30 cellular contexts compared by ENCODE assay signal in the genomic region with DNA sequence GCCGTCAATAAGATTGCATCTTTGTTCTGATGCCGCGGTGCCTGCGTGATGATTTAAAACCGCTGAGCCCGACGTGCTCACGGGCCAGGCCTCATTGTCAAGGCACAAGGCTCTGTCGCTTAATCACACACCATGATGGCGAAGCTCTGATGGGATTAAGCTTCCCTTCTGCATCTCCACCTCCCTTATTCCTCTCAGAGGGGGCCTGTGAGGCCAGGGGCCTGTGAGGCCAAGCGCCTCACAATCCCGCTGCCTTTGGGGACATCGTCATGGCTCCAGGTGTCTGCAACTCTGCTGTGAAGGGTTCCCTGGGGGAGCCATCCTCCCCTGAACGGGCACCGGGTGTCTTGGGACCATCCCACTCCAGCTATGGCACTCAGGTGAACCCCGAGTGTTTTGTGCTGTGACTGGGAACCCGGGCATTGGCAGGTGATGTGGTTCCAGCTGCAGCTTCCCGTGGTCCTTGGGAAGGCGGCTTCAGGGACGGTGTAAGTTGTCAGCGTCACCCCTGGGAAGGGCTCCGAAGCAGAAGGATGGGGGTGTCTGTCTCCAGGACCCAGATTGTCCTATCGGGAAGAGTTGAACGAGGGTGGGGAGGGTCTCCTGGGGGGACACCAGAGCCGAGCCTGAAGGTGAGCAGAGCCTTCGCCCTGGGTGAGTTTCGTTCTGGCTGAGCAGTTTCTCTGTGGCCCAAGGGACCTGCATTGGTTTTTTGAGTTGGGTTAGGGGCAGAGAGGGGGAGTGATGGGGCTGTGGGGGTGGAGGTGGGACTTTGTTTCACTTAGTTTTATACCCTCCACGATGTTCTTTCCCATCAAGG. TPM values are rescaled to one million over a fixed set of nuclear protein-coding genes. Genes with fewer than 3 reads are reported as not detected.
DNase-seq lines count a peak whose midpoint lies in the region; ATAC-seq, FAIRE-seq and TF ChIP-seq lines count a peak whose summit lies in the region.
"Had no signal": no experiment of that assay in that cellular context is flagged by ENCODE, and none has a peak within 500 bp of the region (broad histone marks: within the 10 kb centered on the region; RNA-seq: fewer than 3 reads in every experiment).

No MANE protein-coding gene starts in this region.

- TF ChIP-seq CTCF in DOHH2 (IDR thresholded peaks at IDR 0.05; ENCODE audit: low read depth, low read length, poor library complexity, severe bottlenecking), result no peak
- TF ChIP-seq CTCF in GM12878 (IDR thresholded peaks at IDR 0.05 in 2 of 3, conservative IDR thresholded peaks at IDR 0.05 in 1 of 3; ENCODE audit: control insufficient read depth in 2 of 3, extremely low read depth in 1 of 3, insufficient read depth in 1 of 3, low read depth in 3 of 3, low read length in 3 of 3), result no peak
- TF ChIP-seq CTCF in parathyroid adenoma (IDR thresholded peaks at IDR 0.05), result no peak

- CTCF ChIA-PET in GM12878 (lab: Yijun Ruan, JAX), result interaction anchor here (1.0 to 1.2 kb wide), 2 partner anchors 10 to 16 kb away, joined by 3 to 5 read pairs; no protein-coding TSS in a partner anchor

- no peaks in the 10 kb centered on the region; the same call in 1 of the 2 replicates for H3F3A ChIP-seq in DOHH2 (ENCODE audit: control insufficient read depth, insufficient read depth)

- no peak for DNase-seq in activated naive CD4-positive, alpha-beta T cell treated with Interleukin-2 at 50 U/mL for 16 hours
- DNase-seq in GM12878 (ENCODE audit: low read depth, low spot score) (no peak), HTR-8/SVneo (ENCODE audit: insufficient read length, low spot score) (no peak), AG08395 (ENCODE audit: low spot score) (no peak), COR-L47 (lab: John Stamatoyannopoulos, UW) (no peak)
- DNase-seq: activated T-cell treated with anti-CD3 and anti-CD28 coated beads, Interleukin-2, amount 50 U/mL, for 4 hours; esophagus squamous epithelium; foreskin melanocyte; left colon; mesendoderm; NCI-H1694 treated with DMSO at 0.1 percent for 48 hours; NCI-H2171; NCI-H510A had no signal

- 0 out of 2 replicates have a peak, but pooled peaks cover 5% of the 10 kb centered on the region for H4K20me1 ChIP-seq in DOHH2 (ENCODE audit: control insufficient read depth, insufficient read depth, low read depth, low read length)
- no peaks in the 10 kb centered on the region for H4K20me1 ChIP-seq in GM12878 (ENCODE audit: control insufficient read depth, insufficient read depth)

- peaks cover 45% of the 10 kb centered on the region for H3K79me2 ChIP-seq in DOHH2 (ENCODE audit: control insufficient read depth, low read length)
- peaks cover 7% of the 10 kb centered on the region for H3K79me2 ChIP-seq in GM12878 (ENCODE audit: control insufficient read depth, insufficient read depth, low read length)
- H3K79me2 ChIP-seq in parathyroid adenoma, result no peaks in the 10 kb centered on the region
- H3K79me2 ChIP-seq: hepatocyte had no signal

- BruUV-seq in GM12878 (replicated peaks; lab: Mats Ljungman, UMichigan), result no TSS peak

- POLR2A ChIA-PET in GM12878 (lab: Charles Lee), result interaction anchor here (2.2 kb wide), 1 partner anchor 10 kb away, joined by 10 read pairs; no protein-coding TSS in a partner anchor

- H3K36me3 ChIP-seq in DOHH2 (ENCODE audit: control insufficient read depth, low read length), result peaks cover 8% of the 10 kb centered on the region; the same call in 1 of the 2 replicates
- H3K36me3 ChIP-seq in GM12878 (ENCODE audit: control insufficient read depth in 2 of 2, insufficient read depth in 2 of 2, low read length in 1 of 2), result peaks cover 0 to 1% of the 10 kb centered on the region in 2 experiments; a peak in 2 of 4 replicates
- H3K36me3 ChIP-seq in parathyroid adenoma (ENCODE audit: control insufficient read depth, insufficient read depth, low read length), result no peaks in the 10 kb centered on the region
- H3K36me3 ChIP-seq: esophagus squamous epithelium, vagina had no signal

- H3K9me3 ChIP-seq in DOHH2 (ENCODE audit: control insufficient read depth, insufficient read depth, low read length) (no peaks in the 10 kb centered on the region), GM12878 (replicated peaks; ENCODE audit: control insufficient read depth, insufficient read depth, low read length) (no peaks in the 10 kb centered on the region), parathyroid adenoma (ENCODE audit: control insufficient read depth, low read length) (no peaks in the 10 kb centered on the region)
- H3K9me3 ChIP-seq: esophagus squamous epithelium, vagina had no signal

- H3K4me2 ChIP-seq in DOHH2 (ENCODE audit: low read length), result peak overlapping the region; percentile 51
- no peak overlapping the region for H3K4me2 ChIP-seq in GM12878 (ENCODE audit: control insufficient read depth, insufficient read depth)
- peak overlapping the region; percentile 50 for H3K4me2 ChIP-seq in parathyroid adenoma (ENCODE audit: low read length)
- H3K4me2 ChIP-seq: A549, hepatocyte had no signal

- no peak for FAIRE-seq in GM12878 (lab: Jason Lieb, UNC)
- no peak for FAIRE-seq in HTR-8/SVneo (lab: Jason Lieb, UNC)
- FAIRE-seq: A549, endometrium had no signal

- in situ Hi-C loops in GM12878 (cut with MboI), result no loop called here

- peak overlapping the region; percentile 15 for H3K4me3 Mint-ChIP-seq in activated naive CD4-positive, alpha-beta T cell treated with anti-CD3 and anti-CD28 coated beads, Interleukin-2, amount 50 U/mL, for 24 hours
- H3K4me3 Mint-ChIP-seq: activated T-cell treated with anti-CD3 and anti-CD28 coated beads, Interleukin-2, amount 50 U/mL, for 4 hours; stimulated activated naive CD8-positive, alpha-beta T cell treated with anti-CD3 and anti-CD28 coated beads, Interleukin-15, Interleukin-2, amounts not matched to agents 100 ng/mL and 50 ng/mL, for 24 hours; T-helper 2 cell treated with Interferon-gamma antibody and Interleukin-4, amounts not matched to agents 5 μg/mL and 100 μg/mL, for 36 hours had no signal

- RAD21 ChIA-PET in GM12878 (lab: Charles Lee; ENCODE audit: unreplicated experiment), result interaction anchor here (1.2 to 4.4 kb wide), 2 partner anchors 13 to 15 kb away, joined by 7 to 20 read pairs; no protein-coding TSS in a partner anchor

- TF ChIP-seq RAD21 in GM12878 (IDR thresholded peaks at IDR 0.05; ENCODE audit: insufficient read depth, low read depth, low read length), result no peak

- SMC1A ChIA-PET in GM12878 (lab: Charles Lee; ENCODE audit: uncharacterized antibody, unreplicated experiment), result interaction anchor here (1.5 to 2.9 kb wide), 5 partner anchors 10 to 34 kb away, joined by 3 to 11 read pairs (median 8); no protein-coding TSS in a partner anchor

- H3K27ac ChIP-seq in DOHH2 (ENCODE audit: low read depth, low read length) (0 out of 2 replicates have a peak overlapping the region, but pooled peaks have one; percentile 3), GM12878 (ENCODE audit: control insufficient read depth, insufficient read depth) (no peak overlapping the region), parathyroid adenoma (no peak overlapping the region)
- H3K27ac ChIP-seq: A549, esophagus squamous epithelium, hepatocyte, skin epidermis, vagina had no signal

- TF ChIP-seq POLR2A in GM12878 (IDR thresholded peaks at IDR 0.05; ENCODE audit: low read depth, low read length), result no peak; the same call in 1 of the 2 replicates

- no peaks in the 10 kb centered on the region for H3K36me3 Mint-ChIP-seq in activated naive CD4-positive, alpha-beta T cell treated with anti-CD3 and anti-CD28 coated beads, Interleukin-2, amount 50 U/mL, for 24 hours

- no peak overlapping the region for H3K27ac Mint-ChIP-seq in activated naive CD4-positive, alpha-beta T cell treated with anti-CD3 and anti-CD28 coated beads, Interleukin-2, amount 50 U/mL, for 24 hours
- H3K27ac Mint-ChIP-seq: activated CD4-positive, alpha-beta T cell treated with anti-CD3 and anti-CD28 coated beads, Interleukin-2, amount 10 ng/mL, durations not matched to agents 24 days and 14 days; activated naive CD4-positive, alpha-beta T cell treated with anti-CD3 and anti-CD28 coated beads for 36 hours; dendritic cell treated with granulocyte-macrophage colony-stimulating factor and Interleukin-4, amounts not matched to agents 40 ng/mL and 50 ng/mL, for 4 days; stimulated activated naive CD8-positive, alpha-beta T cell treated with anti-CD3 and anti-CD28 coated beads, Interleukin-15, Interleukin-2, amounts not matched to agents 100 ng/mL and 50 ng/mL, for 24 hours; T-helper 2 cell treated with Interferon-gamma antibody and Interleukin-4, amounts not matched to agents 5 μg/mL and 100 μg/mL, for 36 hours had no signal

- WGBS in GM12878 (ENCODE audit: insufficient coverage, insufficient replicate concordance, low lambda C conversion rate, missing lambda C conversion rate), result 58% methylated on average over 27 of the region's 28 CpGs

- peak overlapping the region; percentile 35; the same call in 1 of the 2 replicates for H3K4me3 ChIP-seq in DOHH2 (ENCODE audit: low read length)
- no peak overlapping the region for H3K4me3 ChIP-seq in GM12878
- H3K4me3 ChIP-seq in parathyroid adenoma (ENCODE audit: low read depth, low read length), result no peak overlapping the region
- H3K4me3 ChIP-seq: A549, hepatocyte, skin epidermis, vagina had no signal

- H3K4me1 Mint-ChIP-seq in activated naive CD4-positive, alpha-beta T cell treated with anti-CD3 and anti-CD28 coated beads, Interleukin-2, amount 50 U/mL, for 24 hours, result no peaks in the 10 kb centered on the region
- H3K4me1 Mint-ChIP-seq: activated CD4-positive, alpha-beta T cell treated with anti-CD3 and anti-CD28 coated beads, Interleukin-2, amount 10 ng/mL, durations not matched to agents 24 days and 14 days had no signal

- intact Hi-C loops in GM12878 (cut with micrococcal nuclease; ENCODE audit: unreplicated experiment), result no loop called here

- H3K4me1 ChIP-seq in DOHH2 (ENCODE audit: control insufficient read depth, low read length), result peaks cover 48% of the 10 kb centered on the region
- H3K4me1 ChIP-seq in GM12878 (ENCODE audit: control insufficient read depth, insufficient read depth, low read length), result peaks cover 5% of the 10 kb centered on the region; the same call in 1 of the 2 replicates
- H3K4me1 ChIP-seq in parathyroid adenoma, result no peaks in the 10 kb centered on the region
- H3K4me1 ChIP-seq: vagina had no signal

- no peak overlapping the region for H3K9ac ChIP-seq in GM12878 (ENCODE audit: control insufficient read depth, insufficient read depth, low read length)
- H3K9ac ChIP-seq in parathyroid adenoma, result no peak overlapping the region

- H3K9me3 Mint-ChIP-seq in activated naive CD4-positive, alpha-beta T cell treated with anti-CD3 and anti-CD28 coated beads, Interleukin-2, amount 50 U/mL, for 24 hours, result no peaks in the 10 kb centered on the region
- H3K9me3 Mint-ChIP-seq: activated CD4-positive, alpha-beta T cell treated with anti-CD3 and anti-CD28 coated beads, Interleukin-2, amount 10 ng/mL, durations not matched to agents 24 days and 14 days; activated naive CD4-positive, alpha-beta T cell treated with anti-CD3 and anti-CD28 coated beads for 36 hours; activated T-cell treated with anti-CD3 and anti-CD28 coated beads, Interleukin-2, amount 50 U/mL, for 4 hours; dendritic cell treated with granulocyte-macrophage colony-stimulating factor and Interleukin-4, amounts not matched to agents 40 ng/mL and 50 ng/mL, for 4 days; stimulated activated naive CD8-positive, alpha-beta T cell treated with anti-CD3 and anti-CD28 coated beads, Interleukin-15, Interleukin-2, amounts not matched to agents 100 ng/mL and 50 ng/mL, for 24 hours; T-helper 2 cell treated with Interferon-gamma antibody and Interleukin-4, amounts not matched to agents 5 μg/mL and 100 μg/mL, for 36 hours had no signal

- H2AFZ ChIP-seq in GM12878 (ENCODE audit: control insufficient read depth, low read depth, low read length) (no peak overlapping the region), parathyroid adenoma (no peak overlapping the region)
- H2AFZ ChIP-seq: hepatocyte had no signal

- no peaks in the 10 kb centered on the region for H3K9me2 ChIP-seq in DOHH2 (replicated peaks; ENCODE audit: control insufficient read depth, low read length)

- no peak for TF ChIP-seq EP300 in GM12878 (IDR thresholded peaks at IDR 0.05; ENCODE audit: borderline replicate concordance in 1 of 2, control insufficient read depth in 1 of 2, low read depth in 2 of 2, low read length in 2 of 2)

- H3K27me3 ChIP-seq in DOHH2 (ENCODE audit: control insufficient read depth, low read length) (no peaks in the 10 kb centered on the region), GM12878 (replicated peaks in 1 of 2; ENCODE audit: control insufficient read depth in 2 of 2, insufficient read depth in 2 of 2, low read length in 1 of 2) (no peaks in the 10 kb centered on the region), parathyroid adenoma (ENCODE audit: control insufficient read depth, insufficient read depth, low read length) (peaks cover 14% of the 10 kb centered on the region)
- H3K27me3 ChIP-seq: vagina had no signal

- H3K27me3 Mint-ChIP-seq in activated naive CD4-positive, alpha-beta T cell treated with anti-CD3 and anti-CD28 coated beads, Interleukin-2, amount 50 U/mL, for 24 hours, result peaks cover 8% of the 10 kb centered on the region

- ATAC-seq in GM12878, result peak; percentile 46; the same call in 2 of the 3 replicates
- ATAC-seq: HCT116 had no signal

RNA-seq across cellular contexts. Expression of gene BHLHE23, which starts 18.0 kb away (rescaled TPM):
- total RNA-seq in GM12878 (2013; cell fraction: nucleolus; rRNA removed), result 0.69 TPM in 1 of 2 replicates, not detected in the other
- not detected in 2 replicates for total RNA-seq in GM12878 (2014; rRNA removed)
- total RNA-seq in GM12878 (2014; rRNA removed; fragmentation: Illumina TruSeq; extraction: Trizol), result not detected in 2 replicates
- total RNA-seq in GM12878 (2021), result 0.33 TPM in 1 of 2 replicates, not detected in the other
- not detected for polyA plus RNA-seq in GM12878 (2011; ENCODE audit: low read depth)
- not detected in 2 replicates for polyA plus RNA-seq in GM12878 (2011; rRNA removed)
- polyA plus RNA-seq in GM12878 (2011; cell fraction: cytosol; rRNA removed), result 0.07 TPM in 1 of 2 replicates, not detected in the other
- polyA plus RNA-seq in GM12878 (2011; cell fraction: nucleus; rRNA removed), result 0.28 and 0.40 TPM in 2 replicates
- 0.11 TPM in 1 of 2 replicates, not detected in the other for polyA plus RNA-seq in GM12878 (2012)
- polyA plus RNA-seq in GM12878 (2014; fragmentation: Illumina TruSeq; extraction: Trizol), result not detected in 2 replicates
- polyA plus RNA-seq in GM12878 (2014; fragmentation: Nextera tagmentation; extraction: Ambion mirVana), result not detected
- polyA plus RNA-seq in GM12878 (2014; rRNA removed), result 0.28 TPM in 1 of 2 replicates, not detected in the other
- polyA plus RNA-seq in GM12878 (2016; fragmentation: Nextera tagmentation; extraction: Ambion mirVana), result not detected
- polyA minus RNA-seq in GM12878 (2011; rRNA and poly(A)+ RNA removed), result not detected in 2 replicates
- polyA minus RNA-seq in GM12878 (2011; cell fraction: cytosol; rRNA and poly(A)+ RNA removed), result not detected in 2 replicates
- polyA minus RNA-seq in GM12878 (2011; cell fraction: nucleus; rRNA and poly(A)+ RNA removed), result not detected in 2 replicates
- total RNA-seq: activated CD4-positive, alpha-beta T cell treated with anti-CD3 and anti-CD28 coated beads, Interleukin-2, amount 10 ng/mL, durations not matched to agents 24 days and 14 days; activated naive CD4-positive, alpha-beta T cell treated with anti-CD3 and anti-CD28 coated beads for 36 hours; activated T-cell treated with anti-CD3 and anti-CD28 coated beads, Interleukin-2, amount 50 U/mL, for 4 hours; esophagus squamous epithelium; G401; hepatocyte; HT1080; left colon; renal cortical epithelial cell; vagina had no signal
- polyA plus RNA-seq: A549, hepatocyte had no signal
